Comparison of ENCODE assay signal across 8 cellular contexts in genomic region chr10:99659868-99660366, GRCh38. TPM values are rescaled to one million over a fixed set of nuclear protein-coding genes. Genes with fewer than 3 reads are reported as not detected.
DNase-seq lines count a peak whose midpoint lies in the region; ATAC-seq and TF ChIP-seq lines count a peak whose summit lies in the region.

No MANE protein-coding gene starts in this region.

- DNase-seq in epithelial cell of prostate (ENCODE audit: low read depth, low spot score) (no peak), neural progenitor cell (ENCODE audit: low spot score) (no peak), GM19238 (ENCODE audit: insufficient read length, low spot score) (no peak), putamen (ENCODE audit: low spot score) (no peak)

- H3K9me2 ChIP-seq in DOHH2 (replicated peaks; ENCODE audit: control insufficient read depth, low read length), result no peaks in the 10 kb centered on the region

- H3K27ac ChIP-seq in DOHH2 (ENCODE audit: low read depth, low read length) (no peak overlapping the region), OCI-LY3 (ENCODE audit: low read length) (no peak overlapping the region), epithelial cell of prostate (peak overlapping the region; percentile 97), neural progenitor cell (no peak overlapping the region)

- H3K27ac Mint-ChIP-seq in neural progenitor cell, result no peak overlapping the region

- H3K27me3 Mint-ChIP-seq in neural progenitor cell (ENCODE audit: insufficient read depth, low read depth), result peaks cover 12% of the 10 kb centered on the region

- H3K4me1 Mint-ChIP-seq in neural progenitor cell, result peaks cover 12% of the 10 kb centered on the region

- H3K36me3 ChIP-seq in DOHH2 (ENCODE audit: control insufficient read depth, low read length) (no peaks in the 10 kb centered on the region), OCI-LY3 (replicated peaks; ENCODE audit: low read depth, low read length) (no peaks in the 10 kb centered on the region), neural progenitor cell (no peaks in the 10 kb centered on the region)

- peak overlapping the region; percentile 88 for H3K4me3 Mint-ChIP-seq in neural progenitor cell

- no peaks in the 10 kb centered on the region for H3F3A ChIP-seq in DOHH2 (ENCODE audit: control insufficient read depth, insufficient read depth)
- H3F3A ChIP-seq in neural progenitor cell (ENCODE audit: low read depth), result no peaks in the 10 kb centered on the region

- no peaks in the 10 kb centered on the region for H4K20me1 ChIP-seq in DOHH2 (ENCODE audit: control insufficient read depth, insufficient read depth, low read depth, low read length)
- H4K20me1 ChIP-seq in OCI-LY3 (ENCODE audit: insufficient read depth, low read length), result no peaks in the 10 kb centered on the region
- H4K20me1 ChIP-seq in neural progenitor cell (ENCODE audit: low read depth), result no peaks in the 10 kb centered on the region

- no peaks in the 10 kb centered on the region for H3K9me3 Mint-ChIP-seq in neural progenitor cell

- H3K4me2 ChIP-seq in DOHH2 (ENCODE audit: low read length), result peak overlapping the region; percentile 77
- peak overlapping the region; percentile 70 for H3K4me2 ChIP-seq in OCI-LY3 (ENCODE audit: low read length)
- peak overlapping the region; percentile 88 for H3K4me2 ChIP-seq in neural progenitor cell

- H3K36me3 Mint-ChIP-seq in neural progenitor cell, result peaks cover 2% of the 10 kb centered on the region

- H3K9me3 ChIP-seq in DOHH2 (ENCODE audit: control insufficient read depth, insufficient read depth, low read length) (no peaks in the 10 kb centered on the region), OCI-LY3 (ENCODE audit: insufficient read depth, low read length) (no peaks in the 10 kb centered on the region), neural progenitor cell (ENCODE audit: low read depth) (no peaks in the 10 kb centered on the region)

- no peak for ATAC-seq in activated CD4-positive, CD25-positive, alpha-beta regulatory T cell treated with anti-CD3 and anti-CD28 coated beads, Interleukin-2, amount 50 U/mL, for 24 hours
- no peak for ATAC-seq in HG03025 (IDR thresholded peaks at IDR 0.05; ENCODE audit: low FRiP score, unreplicated experiment)

- TF ChIP-seq CTCF in DOHH2 (IDR thresholded peaks at IDR 0.05; ENCODE audit: low read depth, low read length, poor library complexity, severe bottlenecking) (no peak), OCI-LY3 (IDR thresholded peaks at IDR 0.05; ENCODE audit: low read depth, low read length) (no peak), neural progenitor cell (IDR thresholded peaks at IDR 0.05) (no peak)

- H3K27me3 ChIP-seq in DOHH2 (ENCODE audit: control insufficient read depth, low read length) (peaks cover 32% of the 10 kb centered on the region), OCI-LY3 (ENCODE audit: low read depth, low read length) (peaks cover 12% of the 10 kb centered on the region; the same call in 1 of the 2 replicates), neural progenitor cell (peaks cover 30% of the 10 kb centered on the region)

- H2AFZ ChIP-seq in OCI-LY3 (ENCODE audit: low read depth, low read length), result peak overlapping the region; percentile 17; the same call in 1 of the 2 replicates
- peak overlapping the region; percentile 90 for H2AFZ ChIP-seq in neural progenitor cell (replicated peaks)

- H3K4me1 ChIP-seq in DOHH2 (ENCODE audit: control insufficient read depth, low read length), result peaks cover 12% of the 10 kb centered on the region
- H3K4me1 ChIP-seq in OCI-LY3 (ENCODE audit: low read length), result peaks cover 4% of the 10 kb centered on the region
- H3K4me1 ChIP-seq in neural progenitor cell, result peaks cover 11% of the 10 kb centered on the region

- H3K4me3 ChIP-seq in DOHH2 (ENCODE audit: low read length) (peak overlapping the region; percentile 86), OCI-LY3 (ENCODE audit: low read length) (peak overlapping the region; percentile 80), neural progenitor cell (peak overlapping the region; percentile 87)

- H3K9ac ChIP-seq in OCI-LY3 (ENCODE audit: low read length) (peak overlapping the region; percentile 72), neural progenitor cell (peak overlapping the region; percentile 78)

- H3K79me2 ChIP-seq in DOHH2 (ENCODE audit: control insufficient read depth, low read length), result no peaks in the 10 kb centered on the region
- no peaks in the 10 kb centered on the region for H3K79me2 ChIP-seq in OCI-LY3 (ENCODE audit: low read length)
- H3K79me2 ChIP-seq in neural progenitor cell (ENCODE audit: low read depth), result peaks cover 10% of the 10 kb centered on the region

RNA-seq across cellular contexts. Expression of gene ENTPD7, which starts 0.6 kb away (rescaled TPM):
- total RNA-seq in neural progenitor cell (ENCODE audit: low replicate concordance), result 7.2 and 10.2 TPM in 2 replicates

RNA-seq across cellular contexts. Expression of gene SLC25A28, which starts 39.7 kb away (rescaled TPM):
- 12.4 and 15.3 TPM in 2 replicates for total RNA-seq in neural progenitor cell (ENCODE audit: low replicate concordance)
